12 cellular contexts compared by ENCODE assay signal in the genomic region with DNA sequence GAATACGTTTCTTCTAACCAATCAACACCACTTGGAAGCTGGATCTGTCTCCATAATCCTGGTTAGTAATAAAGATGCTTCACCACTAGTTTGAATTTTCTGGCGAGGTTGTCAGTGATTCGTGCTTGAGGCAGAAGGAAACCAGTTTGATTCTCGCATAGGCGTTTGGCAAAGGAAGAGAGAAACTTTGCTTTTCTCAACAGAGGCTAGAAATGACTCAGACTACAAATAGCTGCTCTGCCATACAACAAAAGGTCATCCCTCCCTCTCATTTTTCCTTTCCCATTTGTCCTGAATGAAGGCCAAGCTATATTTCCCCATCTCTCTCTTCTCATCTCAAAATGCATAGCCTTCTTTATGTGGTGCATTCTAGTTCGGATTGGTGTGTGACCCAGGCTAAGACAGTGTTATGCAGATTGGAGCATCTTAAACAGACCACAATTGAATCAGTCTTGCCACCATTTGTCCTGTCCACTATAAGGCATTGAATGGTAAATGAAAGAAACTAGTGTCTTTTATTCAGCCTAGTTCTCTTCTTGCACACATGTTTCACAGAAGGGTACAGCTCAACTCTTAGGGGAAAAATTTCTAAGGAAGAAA.
DNase-seq lines count a peak whose midpoint lies in the region; ATAC-seq and TF ChIP-seq lines count a peak whose summit lies in the region.
"Had no signal": no experiment of that assay in that cellular context is flagged by ENCODE, and none has a peak within 500 bp of the region (broad histone marks: within the 10 kb centered on the region; RNA-seq: fewer than 3 reads in every experiment).

No MANE protein-coding gene starts in this region.

- H3K9me3 ChIP-seq in uterus: no peaks in the 10 kb centered on the region

- H3K4me1 ChIP-seq in uterus: no peaks in the 10 kb centered on the region

- no peak overlapping the region for H3K4me3 ChIP-seq in fibroblast of the aortic adventitia (ENCODE audit: low read depth, low read length)
- no peak overlapping the region for H3K4me3 ChIP-seq in uterus

- no peak overlapping the region for H3K27ac ChIP-seq in uterus

- no peak for TF ChIP-seq CTCF in fibroblast of the aortic adventitia (IDR thresholded peaks at IDR 0.05; ENCODE audit: insufficient read depth, low read length)
- TF ChIP-seq CTCF in omental fat pad (IDR thresholded peaks at IDR 0.05): no peak
- TF ChIP-seq CTCF in uterus (IDR thresholded peaks at IDR 0.05): no peak

- intact Hi-C loops in uterus (cut with DNase I; ENCODE audit: low total_unique reads): no loop called here

- no peak for TF ChIP-seq POLR2A in uterus (IDR thresholded peaks at IDR 0.05)

- peak; percentile 88 for ATAC-seq in SK-N-SH treated with all-trans-retinoic acid at 6 μM for 48 hours
- ATAC-seq in omental fat pad (ENCODE audit: low FRiP score): peak; percentile 89
- no peak for ATAC-seq in HG02571 (IDR thresholded peaks at IDR 0.05; ENCODE audit: unreplicated experiment)
- ATAC-seq: stimulated activated naive B cell treated with anti-CD40 and anti-IgM and Interleukin-4, amounts not matched to agents 10 μg/mL and 1 μg/mL and 100 μg/mL, for 72 hours had no signal

- H3K36me3 ChIP-seq in uterus: no peaks in the 10 kb centered on the region

- CTCF ChIA-PET in HEK293T (lab: Yijun Ruan, JAX): interaction anchor here (1.7 kb wide), 1 partner anchor 11 kb away, joined by 4 read pairs; no protein-coding TSS in a partner anchor

- H3K27me3 ChIP-seq in uterus: no peaks in the 10 kb centered on the region

- peak; percentile 82 for DNase-seq in AG20443 (ENCODE audit: low spot score)
- peak; percentile 96 for DNase-seq in fibroblast of the aortic adventitia (ENCODE audit: low read depth)
- DNase-seq in omental fat pad (ENCODE audit: low spot score): no peak
- no peak for DNase-seq in HEK293T (ENCODE audit: extremely low spot score)
- no peak for DNase-seq in activated T-cell treated with anti-CD3 and anti-CD28 coated beads, Interleukin-2, amount 50 U/mL, for 1 hour
- no peak for DNase-seq in uterus
- DNase-seq: activated CD4-positive, alpha-beta T cell treated with anti-CD3 and anti-CD28 coated beads, Interleukin-2, amount 10 ng/mL, durations not matched to agents 7 days and 5 days; activated naive CD8-positive, alpha-beta T cell treated with anti-CD3 and anti-CD28 coated beads for 36 hours; erythroblast; stimulated activated naive B cell treated with anti-CD40 and anti-IgM and Interleukin-4, amounts not matched to agents 10 μg/mL and 1 μg/mL and 100 μg/mL, for 72 hours had no signal

- POLR2A ChIA-PET in HEK293T (lab: Yijun Ruan, JAX): no interaction called here

TF ChIP-seq in SK-N-SH treated with all-trans-retinoic acid at 6 μM for 48 hours, 23 proteins besides CTCF, POLR2A, EP300 and RAD21 (continues in another document):
- no peak for TF ChIP-seq PPARA (CRISPR knock-in tag; IDR thresholded peaks at IDR 0.05; ENCODE audit: borderline replicate concordance)
- TF ChIP-seq TCF4 (CRISPR knock-in tag; IDR thresholded peaks at IDR 0.05; ENCODE audit: borderline replicate concordance): no peak
- no peak for TF ChIP-seq ZNF565 (CRISPR knock-in tag; conservative IDR thresholded peaks at IDR 0.05; ENCODE audit: low read depth)
- TF ChIP-seq, protein P1, sequence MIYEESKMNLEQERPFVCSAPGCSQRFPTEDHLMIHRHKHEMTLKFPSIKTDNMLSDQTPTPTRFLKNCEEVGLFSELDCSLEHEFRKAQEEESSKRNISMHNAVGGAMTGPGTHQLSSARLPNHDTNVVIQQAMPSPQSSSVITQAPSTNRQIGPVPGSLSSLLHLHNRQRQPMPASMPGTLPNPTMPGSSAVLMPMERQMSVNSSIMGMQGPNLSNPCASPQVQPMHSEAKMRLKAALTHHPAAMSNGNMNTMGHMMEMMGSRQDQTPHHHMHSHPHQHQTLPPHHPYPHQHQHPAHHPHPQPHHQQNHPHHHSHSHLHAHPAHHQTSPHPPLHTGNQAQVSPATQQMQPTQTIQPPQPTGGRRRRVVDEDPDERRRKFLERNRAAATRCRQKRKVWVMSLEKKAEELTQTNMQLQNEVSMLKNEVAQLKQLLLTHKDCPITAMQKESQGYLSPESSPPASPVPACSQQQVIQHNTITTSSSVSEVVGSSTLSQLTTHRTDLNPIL (CRISPR knock-in tag; IDR thresholded peaks at IDR 0.05; ENCODE audit: low read depth): no peak
- TF ChIP-seq ZNF8 (CRISPR knock-in tag; IDR thresholded peaks at IDR 0.05): no peak
- TF ChIP-seq ESRRG (CRISPR knock-in tag; IDR thresholded peaks at IDR 0.05): no peak
- TF ChIP-seq, protein P2, sequence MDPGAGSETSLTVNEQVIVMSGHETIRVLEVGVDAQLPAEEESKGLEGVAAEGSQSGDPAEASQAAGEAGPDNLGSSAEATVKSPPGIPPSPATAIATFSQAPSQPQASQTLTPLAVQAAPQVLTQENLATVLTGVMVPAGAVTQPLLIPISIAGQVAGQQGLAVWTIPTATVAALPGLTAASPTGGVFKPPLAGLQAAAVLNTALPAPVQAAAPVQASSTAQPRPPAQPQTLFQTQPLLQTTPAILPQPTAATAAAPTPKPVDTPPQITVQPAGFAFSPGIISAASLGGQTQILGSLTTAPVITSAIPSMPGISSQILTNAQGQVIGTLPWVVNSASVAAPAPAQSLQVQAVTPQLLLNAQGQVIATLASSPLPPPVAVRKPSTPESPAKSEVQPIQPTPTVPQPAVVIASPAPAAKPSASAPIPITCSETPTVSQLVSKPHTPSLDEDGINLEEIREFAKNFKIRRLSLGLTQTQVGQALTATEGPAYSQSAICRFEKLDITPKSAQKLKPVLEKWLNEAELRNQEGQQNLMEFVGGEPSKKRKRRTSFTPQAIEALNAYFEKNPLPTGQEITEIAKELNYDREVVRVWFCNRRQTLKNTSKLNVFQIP (CRISPR knock-in tag; IDR thresholded peaks at IDR 0.05; ENCODE audit: borderline replicate concordance, low read depth): no peak
- TF ChIP-seq ZNF70 (CRISPR knock-in tag; IDR thresholded peaks at IDR 0.05): no peak

TF ChIP-seq in HEK293T, 16 proteins besides CTCF, POLR2A, EP300 and RAD21:
- TF ChIP-seq, protein P3, sequence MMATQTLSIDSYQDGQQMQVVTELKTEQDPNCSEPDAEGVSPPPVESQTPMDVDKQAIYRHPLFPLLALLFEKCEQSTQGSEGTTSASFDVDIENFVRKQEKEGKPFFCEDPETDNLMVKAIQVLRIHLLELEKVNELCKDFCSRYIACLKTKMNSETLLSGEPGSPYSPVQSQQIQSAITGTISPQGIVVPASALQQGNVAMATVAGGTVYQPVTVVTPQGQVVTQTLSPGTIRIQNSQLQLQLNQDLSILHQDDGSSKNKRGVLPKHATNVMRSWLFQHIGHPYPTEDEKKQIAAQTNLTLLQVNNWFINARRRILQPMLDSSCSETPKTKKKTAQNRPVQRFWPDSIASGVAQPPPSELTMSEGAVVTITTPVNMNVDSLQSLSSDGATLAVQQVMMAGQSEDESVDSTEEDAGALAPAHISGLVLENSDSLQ (IDR thresholded peaks at IDR 0.05): no peak
- TF ChIP-seq SP1 (IDR thresholded peaks at IDR 0.05) (no peak), FOXK2 (IDR thresholded peaks at IDR 0.05) (no peak), L3MBTL2 (conservative IDR thresholded peaks at IDR 0.05) (no peak), ARNT (IDR thresholded peaks at IDR 0.05) (no peak), ELF4 (IDR thresholded peaks at IDR 0.05) (no peak), LEF1 (IDR thresholded peaks at IDR 0.05; ENCODE audit: borderline replicate concordance) (no peak)

Comparison
In these comparisons a context has a peak if more than half of its experiments do, and no peak if none do; other contexts are left out.
1. DNase-seq: peak in AG20443 (single experiment) and fibroblast of the aortic adventitia (single experiment); none in omental fat pad (single experiment), HEK293T (single experiment), activated T-cell treated with anti-CD3 and anti-CD28 coated beads, Interleukin-2, amount 50 U/mL, for 1 hour (single experiment) and uterus (0 of 2).